In the genomic region with DNA sequence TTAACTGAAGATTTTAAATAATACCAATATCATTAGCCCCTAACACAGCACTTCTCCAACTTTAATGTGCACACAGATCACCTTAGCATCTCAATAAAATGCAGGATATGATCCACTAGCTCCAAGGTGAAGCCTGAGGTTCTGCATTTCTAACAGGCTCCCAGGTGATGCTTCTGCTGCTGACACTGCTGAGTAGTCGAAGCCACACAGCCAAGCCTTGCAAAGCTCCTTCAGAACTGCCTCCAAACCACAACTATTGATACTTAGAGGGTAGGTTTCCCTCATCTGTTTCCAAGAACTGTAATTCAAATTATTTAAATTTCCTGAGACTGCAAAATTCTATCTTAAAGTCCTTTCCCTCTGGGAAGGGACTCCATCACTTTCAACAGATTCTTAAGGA, we compare ENCODE assay signal across 12 cellular contexts.
"Had no signal": no experiment of that assay in that cellular context is flagged by ENCODE, and none has a peak within 500 bp of the region (broad histone marks: within the 10 kb centered on the region; RNA-seq: fewer than 3 reads in every experiment).

No MANE protein-coding gene starts in this region.

- H3K9me3 Mint-ChIP-seq: activated T-cell treated with anti-CD3 and anti-CD28 coated beads, Interleukin-2, amount 50 U/mL, for 24 hours had no signal

- H3K27me3 Mint-ChIP-seq: activated T-cell treated with anti-CD3 and anti-CD28 coated beads, Interleukin-2, amount 50 U/mL, for 24 hours had no signal

- H3K9me3 ChIP-seq: esophagus squamous epithelium, ovary had no signal

- ATAC-seq: activated CD4-positive, CD25-positive, alpha-beta regulatory T cell treated with anti-CD3 and anti-CD28 coated beads, Interleukin-2, amount 50 U/mL, for 24 hours; sciatic nerve had no signal

- H3K36me3 ChIP-seq: ovary had no signal

- H3K27ac ChIP-seq: ovary had no signal

- DNase-seq: activated naive CD4-positive, alpha-beta T cell treated with anti-CD3 and anti-CD28 coated beads, Interleukin-2, amount 50 U/mL, for 16 hours; activated T-cell treated with anti-CD3 and anti-CD28 coated beads, Interleukin-2, amount 50 U/mL, for 24 hours; aorta; cortex of kidney; effector CD4-positive, alpha-beta T cell; esophagus squamous epithelium; hippocampal formation; ovary; stimulated activated CD4-positive, alpha-beta T cell treated with anti-CD3 and anti-CD28 coated beads, Interleukin-1b, Interleukin-23, amount 100 ng/mL, for 48 hours; T1000 had no signal

- H3K4me3 ChIP-seq: esophagus squamous epithelium, ovary had no signal

- H3K27me3 ChIP-seq: esophagus squamous epithelium, ovary had no signal
